ENCODE assay signal across 24 cellular contexts in the genomic region with DNA sequence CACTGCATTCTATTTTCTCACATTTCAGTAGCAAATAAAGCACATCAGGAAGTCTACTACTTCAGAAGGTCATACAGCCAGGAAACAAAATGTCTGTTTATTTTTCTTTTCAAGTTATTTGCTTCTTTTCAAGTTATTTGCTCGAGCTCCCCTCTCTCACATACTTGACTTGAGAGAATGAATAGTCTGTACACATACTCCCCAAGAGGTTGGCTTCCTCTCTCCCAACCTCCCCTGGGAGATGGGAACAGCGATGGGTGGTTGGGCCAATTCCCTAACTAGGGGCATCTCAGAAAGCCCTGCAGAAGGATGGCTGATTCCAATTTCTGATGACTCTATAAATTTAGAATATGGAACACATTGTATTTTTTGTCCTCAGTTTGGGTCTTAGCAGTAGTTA.
"Had no signal": no experiment of that assay in that cellular context is flagged by ENCODE, and none has a peak within 500 bp of the region (broad histone marks: within the 10 kb centered on the region; RNA-seq: fewer than 3 reads in every experiment).

No MANE protein-coding gene starts in this region.

- H3K9me3 Mint-ChIP-seq: activated CD4-positive, alpha-beta memory T cell treated with anti-CD3 and anti-CD28 coated beads for 36 hours; activated CD4-positive, alpha-beta T cell treated with anti-CD3 and anti-CD28 coated beads, Interleukin-2, amount 10 ng/mL, durations not matched to agents 24 days and 14 days; activated T-cell treated with anti-CD3 and anti-CD28 coated beads, Interleukin-2, amount 50 U/mL, for 24 hours had no signal

- H3K36me3 Mint-ChIP-seq: activated CD4-positive, alpha-beta memory T cell treated with anti-CD3 and anti-CD28 coated beads for 36 hours; mesothelial cell of epicardium; naive B cell had no signal

- H3K4me1 ChIP-seq: tibial nerve had no signal

- H3K4me3 ChIP-seq: coronary artery, dorsolateral prefrontal cortex, tibial nerve had no signal

- ATAC-seq: left lobe of liver, right cardiac atrium had no signal

- H3K27ac ChIP-seq: brain microvascular endothelial cell, coronary artery, dorsolateral prefrontal cortex, tibial nerve had no signal

- H3K27ac Mint-ChIP-seq: activated CD4-positive, alpha-beta memory T cell treated with anti-CD3 and anti-CD28 coated beads for 36 hours; activated CD4-positive, alpha-beta T cell treated with anti-CD3 and anti-CD28 coated beads, Interleukin-2, amount 10 ng/mL, durations not matched to agents 24 days and 14 days; activated T-cell treated with anti-CD3 and anti-CD28 coated beads, Interleukin-2, amount 50 U/mL, for 24 hours; mesothelial cell of epicardium; naive B cell had no signal

- H3K4me1 Mint-ChIP-seq: activated CD4-positive, alpha-beta T cell treated with anti-CD3 and anti-CD28 coated beads, Interleukin-2, amount 10 ng/mL, durations not matched to agents 24 days and 14 days; mesothelial cell of epicardium; naive B cell; neural crest cell had no signal

- H3K27me3 ChIP-seq: brain microvascular endothelial cell, dorsolateral prefrontal cortex, tibial nerve had no signal

- H3K4me3 Mint-ChIP-seq: activated CD4-positive, alpha-beta memory T cell treated with anti-CD3 and anti-CD28 coated beads for 36 hours; activated CD4-positive, alpha-beta T cell treated with anti-CD3 and anti-CD28 coated beads, Interleukin-2, amount 10 ng/mL, durations not matched to agents 24 days and 14 days; activated T-cell treated with anti-CD3 and anti-CD28 coated beads, Interleukin-2, amount 50 U/mL, for 24 hours; mesothelial cell of epicardium; naive B cell; neural crest cell had no signal

- DNase-seq: activated CD4-positive, alpha-beta memory T cell treated with anti-CD3 and anti-CD28 coated beads for 36 hours; activated CD4-positive, alpha-beta T cell treated with anti-CD3 and anti-CD28 coated beads, Interleukin-2, amount 10 ng/mL, durations not matched to agents 24 days and 14 days; activated CD4-positive, CD25-positive, alpha-beta regulatory T cell treated with anti-CD3 and anti-CD28 coated beads, Interleukin-2, amount 50 U/mL, for 72 hours; activated CD8-positive, alpha-beta memory T cell treated with anti-CD3 and anti-CD28 coated beads, Interleukin-2, amount 50 U/mL, for 48 hours; activated gamma-delta T cell; activated naive CD4-positive, alpha-beta T cell treated with anti-CD3 and anti-CD28 coated beads, Interleukin-2, amount 50 U/mL, for 16 hours; activated T-cell treated with anti-CD3 and anti-CD28 coated beads, Interleukin-2, amount 50 U/mL, for 24 hours; amniotic stem cell; brain microvascular endothelial cell; dorsolateral prefrontal cortex; effector memory CD4-positive, alpha-beta T cell; kidney glomerular epithelial cell; naive B cell; occipital lobe; right cardiac atrium; stimulated activated CD4-positive, alpha-beta T cell treated with anti-CD3 and anti-CD28 coated beads, Interleukin-15, amount 100 ng/mL, for 24 hours; stimulated activated CD4-positive, alpha-beta T cell treated with anti-CD3 and anti-CD28 coated beads, Interleukin-2, amount 100 ng/mL, for 24 hours; stimulated activated naive CD4-positive, alpha-beta T cell; T-helper 2 cell had no signal

- H3K36me3 ChIP-seq: brain microvascular endothelial cell, tibial nerve had no signal
